ENCODE assay signal across 22 cellular contexts in genomic region chr1:169078163-169078883, GRCh38.
"Had no signal": no experiment of that assay in that cellular context is flagged by ENCODE, and none has a peak within 500 bp of the region (broad histone marks: within the 10 kb centered on the region; RNA-seq: fewer than 3 reads in every experiment).

No MANE protein-coding gene starts in this region.

- H3K4me1 ChIP-seq: heart left ventricle, sigmoid colon, testis, upper lobe of left lung had no signal

- H3K9me3 ChIP-seq: heart left ventricle, ovary, sigmoid colon, stomach, testis, upper lobe of left lung had no signal

- H3K4me3 ChIP-seq: heart left ventricle, ovary, sigmoid colon, stomach, testis, upper lobe of left lung had no signal

- H3K36me3 Mint-ChIP-seq: activated naive CD8-positive, alpha-beta T cell had no signal

- H3K27ac ChIP-seq: heart left ventricle, ovary, sigmoid colon, testis, upper lobe of left lung had no signal

- H3K4me1 Mint-ChIP-seq: activated B cell treated with CpG ODN at 0.5 μM for 24 hours; central memory CD8-positive, alpha-beta T cell; T-helper 17 cell had no signal

- H3K36me3 ChIP-seq: heart left ventricle, ovary, sigmoid colon, stomach, upper lobe of left lung had no signal

- ATAC-seq: heart left ventricle, left colon, T-helper 17 cell had no signal

- FAIRE-seq: endothelial cell of umbilical vein had no signal

- H3K27ac Mint-ChIP-seq: activated B cell treated with CpG ODN at 0.5 μM for 24 hours; activated naive CD8-positive, alpha-beta T cell; T-helper 17 cell had no signal

- DNase-seq: activated B cell treated with CpG ODN at 0.5 μM for 24 hours; activated CD4-positive, alpha-beta T cell treated with anti-CD3 and anti-CD28 coated beads for 48 hours; activated CD8-positive, alpha-beta memory T cell treated with anti-CD3 and anti-CD28 coated beads, Interleukin-2, amount 50 U/mL, for 48 hours; activated gamma-delta T cell treated with Interleukin-2 at 50 U/mL for 16 hours; amniotic stem cell; cortex of kidney; effector CD4-positive, alpha-beta T cell; foreskin melanocyte; heart left ventricle; left colon; midbrain; ovary; sigmoid colon; stimulated activated CD4-positive, alpha-beta T cell treated with anti-CD3 and anti-CD28 coated beads, Interleukin-1b, Interleukin-23, amount 100 ng/mL, for 48 hours; stomach; T-helper 17 cell; testis; upper lobe of left lung had no signal

- H3K4me3 Mint-ChIP-seq: activated B cell treated with CpG ODN at 0.5 μM for 24 hours; activated naive CD8-positive, alpha-beta T cell; central memory CD8-positive, alpha-beta T cell; neural crest cell; T-helper 17 cell had no signal

- H3K27me3 Mint-ChIP-seq: activated naive CD8-positive, alpha-beta T cell had no signal

- H3K9me3 Mint-ChIP-seq: activated B cell treated with CpG ODN at 0.5 μM for 24 hours; central memory CD8-positive, alpha-beta T cell; neural crest cell had no signal
